ENCODE assay signal across 8 cellular contexts in genomic region chr15:90873998-90874605, GRCh38. TPM values are rescaled to one million over a fixed set of nuclear protein-coding genes. Genes with fewer than 3 reads are reported as not detected.
DNase-seq lines count a peak whose midpoint lies in the region; ATAC-seq and TF ChIP-seq lines count a peak whose summit lies in the region.

No MANE protein-coding gene starts in this region.

- H3K4me1 ChIP-seq in breast epithelium = peaks cover 4 to 31% of the 10 kb centered on the region in 2 donors

- peaks cover 6% of the 10 kb centered on the region for H3K36me3 ChIP-seq in breast epithelium

- H3K27me3 Mint-ChIP-seq in Calu3 (ENCODE audit: unreplicated experiment) = no peaks in the 10 kb centered on the region
- H3K27me3 Mint-ChIP-seq in nephron (ENCODE audit: low read depth) = no peaks in the 10 kb centered on the region

- intact Hi-C loops in Calu3 (cut with micrococcal nuclease; ENCODE audit: unreplicated experiment) = no loop called here
- intact Hi-C loops in breast epithelium (cut with DNase I; ENCODE audit: low total_unique reads) = no loop called here

- H3K27ac Mint-ChIP-seq in Calu3 (ENCODE audit: unreplicated experiment) (peak overlapping the region; percentile 20), nephron (peak overlapping the region; percentile 75 to 89 (median 77))

- H3K27ac ChIP-seq in breast epithelium = peak overlapping the region; percentile 60

- H3K4me3 ChIP-seq in breast epithelium = peak overlapping the region in 2 of 3 donors; percentile 92 to 97

- H3K27me3 ChIP-seq in breast epithelium = no peaks in the 10 kb centered on the region

- no peaks in the 10 kb centered on the region for H3K9me3 ChIP-seq in breast epithelium

- ATAC-seq in GM19395 (IDR thresholded peaks at IDR 0.05; ENCODE audit: unreplicated experiment) = no peak

- CTCF ChIA-PET in Calu3 (lab: Charles Lee) = interaction anchor here (0.6 to 1.0 kb wide), 6 partner anchors 8 to 491 kb away, joined by 3 to 4 read pairs (median 3); partner anchors contain the start of gene BLM

- DNase-seq in Calu3 = peak; percentile 90
- peak; percentile 71 for DNase-seq in NCI-H146 treated with DMSO at 0.1 percent for 48 hours (lab: John Stamatoyannopoulos, UW; ENCODE audit: unreplicated experiment)
- no peak for DNase-seq in breast epithelium (ENCODE audit: low spot score in 2 of 2)
- DNase-seq in RPMI8226 = no peak
- DNase-seq in HCEC 1CT = no peak
- DNase-seq in amniotic stem cell (lab: John Stamatoyannopoulos, UW) = no peak

- no peak for TF ChIP-seq POLR2A in breast epithelium (IDR thresholded peaks at IDR 0.05)

- peak overlapping the region; percentile 73 for H3K4me3 Mint-ChIP-seq in Calu3 (ENCODE audit: low read depth, unreplicated experiment)
- peak overlapping the region; percentile 82 to 90 (median 89) for H3K4me3 Mint-ChIP-seq in nephron

- H3K9me3 Mint-ChIP-seq in Calu3 (ENCODE audit: low read depth, unreplicated experiment) (no peaks in the 10 kb centered on the region), nephron (no peaks in the 10 kb centered on the region)

- TSS peak; percentile 12 for BruUV-seq in Calu3 (replicated peaks; lab: Mats Ljungman, UMichigan)

- peaks cover 62% of the 10 kb centered on the region for H3K36me3 Mint-ChIP-seq in Calu3 (ENCODE audit: insufficient read depth, unreplicated experiment)
- H3K36me3 Mint-ChIP-seq in nephron (ENCODE audit: low read depth) = peaks cover 20% of the 10 kb centered on the region

- H3K4me1 Mint-ChIP-seq in Calu3 (ENCODE audit: low read depth, unreplicated experiment) (peaks cover 40% of the 10 kb centered on the region), nephron (peaks cover 39% of the 10 kb centered on the region)

- no peak for TF ChIP-seq CTCF in Calu3 (IDR thresholded peaks at IDR 0.05; ENCODE audit: unreplicated experiment)
- no peak for TF ChIP-seq CTCF in breast epithelium (IDR thresholded peaks at IDR 0.05)
- TF ChIP-seq CTCF in nephron (IDR thresholded peaks at IDR 0.05; ENCODE audit: unreplicated experiment in 3 of 3) = no peak

RNA-seq across cellular contexts. Expression of gene FURIN, which starts 5.7 kb away (rescaled TPM):
- total RNA-seq in Calu3 (2022) (61.7 and 76.6 TPM in 2 replicates), breast epithelium (10 to 100 TPM; 34.5 to 48.5 (median 36.4) TPM)

RNA-seq across cellular contexts. Expression of gene FES, which starts 10.2 kb away (rescaled TPM):
- total RNA-seq in Calu3 (2022) (1.6 and 1.7 TPM in 2 replicates), breast epithelium (10 to 100 TPM; 41.4 to 54.7 (median 42.3) TPM)

RNA-seq across cellular contexts. Expression of gene MAN2A2, which starts 29.0 kb away (rescaled TPM):
- total RNA-seq in Calu3 (2022) = 56.1 and 58.5 TPM in 2 replicates
- total RNA-seq in breast epithelium = 10 to 100 TPM; 38.2 to 58.0 (median 56.9) TPM

RNA-seq across cellular contexts. Expression of gene HDDC3, which starts 58.2 kb away (rescaled TPM):
- total RNA-seq in Calu3 (2022) (25.1 and 26.7 TPM in 2 replicates), breast epithelium (10 to 100 TPM; 19.0 to 22.3 (median 19.4) TPM)

Comparison
In these comparisons a context has a peak if more than half of its experiments do, and no peak if none do; other contexts are left out.
1. DNase-seq: peak in Calu3 (single experiment) and NCI-H146 treated with DMSO at 0.1 percent for 48 hours (single experiment); none in breast epithelium (0 of 2), RPMI8226 (single experiment), HCEC 1CT (single experiment) and amniotic stem cell (single experiment).
2. RNA of gene FES, which starts 10.2 kb away (total RNA-seq): 41.4 to 54.7 TPM in breast epithelium; 1.6 to 1.7 TPM in Calu3; every median in the first group is over 10 times any median in the second.